In the genomic region with DNA sequence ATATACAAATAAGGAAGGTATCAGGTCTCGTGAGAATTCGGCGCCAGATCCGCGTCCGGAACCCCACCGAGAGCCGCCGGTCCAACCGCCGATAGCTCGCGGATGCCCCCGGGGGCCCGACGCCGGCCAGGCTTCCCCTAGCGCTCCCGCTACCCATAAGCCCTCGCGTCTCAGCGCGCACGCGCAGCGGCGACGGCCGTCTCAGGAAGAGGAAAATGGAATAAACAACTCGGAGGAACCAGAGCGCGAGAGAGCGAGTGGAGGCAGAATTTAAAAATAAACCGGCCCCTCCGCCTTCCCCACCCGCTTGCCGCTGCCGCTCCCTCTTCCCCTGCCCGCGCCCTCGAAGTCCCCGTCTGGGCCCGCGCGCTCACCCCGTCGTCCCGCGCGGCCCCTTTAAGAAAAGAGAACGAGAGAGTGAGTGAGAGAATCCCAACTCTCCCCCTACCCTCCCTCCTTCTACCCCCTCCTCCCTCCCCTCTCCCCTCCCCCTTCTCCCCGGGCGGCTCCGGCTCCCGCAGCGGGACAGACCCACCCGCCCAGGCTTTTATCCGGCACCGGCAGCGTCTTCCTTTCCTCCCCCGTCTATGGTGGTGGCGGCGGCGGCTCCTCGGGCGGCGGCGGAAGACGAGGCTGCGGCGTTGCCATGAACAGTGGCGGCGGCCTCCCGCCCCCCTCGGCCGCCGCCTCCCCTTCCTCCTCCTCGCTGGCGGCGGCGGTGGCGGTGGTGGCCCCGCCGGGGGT, we compare ENCODE assay signal across 1 cellular context.
TF ChIP-seq lines count a peak whose summit lies in the region.

A gene with protein sequence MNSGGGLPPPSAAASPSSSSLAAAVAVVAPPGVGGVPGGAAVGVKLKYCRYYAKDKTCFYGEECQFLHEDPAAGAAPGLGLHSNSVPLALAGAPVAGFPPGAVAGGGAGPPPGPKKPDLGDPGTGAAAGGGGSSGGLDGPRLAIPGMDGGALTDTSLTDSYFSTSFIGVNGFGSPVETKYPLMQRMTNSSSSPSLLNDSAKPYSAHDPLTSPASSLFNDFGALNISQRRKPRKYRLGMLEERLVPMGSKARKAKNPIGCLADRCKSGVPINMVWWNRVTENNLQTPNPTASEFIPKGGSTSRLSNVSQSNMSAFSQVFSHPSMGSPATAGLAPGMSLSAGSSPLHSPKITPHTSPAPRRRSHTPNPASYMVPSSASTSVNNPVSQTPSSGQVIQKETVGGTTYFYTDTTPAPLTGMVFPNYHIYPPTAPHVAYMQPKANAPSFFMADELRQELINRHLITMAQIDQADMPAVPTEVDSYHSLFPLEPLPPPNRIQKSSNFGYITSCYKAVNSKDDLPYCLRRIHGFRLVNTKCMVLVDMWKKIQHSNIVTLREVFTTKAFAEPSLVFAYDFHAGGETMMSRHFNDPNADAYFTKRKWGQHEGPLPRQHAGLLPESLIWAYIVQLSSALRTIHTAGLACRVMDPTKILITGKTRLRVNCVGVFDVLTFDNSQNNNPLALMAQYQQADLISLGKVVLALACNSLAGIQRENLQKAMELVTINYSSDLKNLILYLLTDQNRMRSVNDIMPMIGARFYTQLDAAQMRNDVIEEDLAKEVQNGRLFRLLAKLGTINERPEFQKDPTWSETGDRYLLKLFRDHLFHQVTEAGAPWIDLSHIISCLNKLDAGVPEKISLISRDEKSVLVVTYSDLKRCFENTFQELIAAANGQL (plus strand): TSS at position 534 of the 744 bp plus-strand sequence. CDS start 113 bp downstream, at position 647.

TF ChIP-seq in GM12878, 131 proteins besides CTCF, POLR2A, EP300 and RAD21 (continued from another document):
- TF ChIP-seq ETV6 (conservative IDR thresholded peaks at IDR 0.05 in 1 of 2, IDR thresholded peaks at IDR 0.05 in 1 of 2; ENCODE audit: borderline replicate concordance in 1 of 2, low read depth in 1 of 2) (no peak; a peak in 1 of 4 replicates), SP1 (IDR thresholded peaks at IDR 0.05; ENCODE audit: low read depth, low read length) (no peak), KAT2A (conservative IDR thresholded peaks at IDR 0.05; ENCODE audit: control insufficient read depth, low read depth, low read length) (no peak), CBX3 (IDR thresholded peaks at IDR 0.05; ENCODE audit: borderline replicate concordance, low read depth) (no peak), RELA (IDR thresholded peaks at IDR 0.05; ENCODE audit: borderline replicate concordance, partially characterized antibody) (no peak), SMC3 (IDR thresholded peaks at IDR 0.05; ENCODE audit: borderline replicate concordance, low read length) (peak; percentile 25; the same call in 1 of the 2 replicates), TCF7 (IDR thresholded peaks at IDR 0.05; ENCODE audit: borderline replicate concordance) (no peak), ASH2L (IDR thresholded peaks at IDR 0.05; ENCODE audit: borderline replicate concordance, low read depth) (no peak; the same call in 1 of the 2 replicates), NR2C2 (IDR thresholded peaks at IDR 0.05; ENCODE audit: borderline replicate concordance, control insufficient read depth, insufficient read length, low read depth) (no peak), HDAC2 (IDR thresholded peaks at IDR 0.05) (no peak), RFX5 (IDR thresholded peaks at IDR 0.05; ENCODE audit: low read depth, low read length) (no peak), STAT3 (IDR thresholded peaks at IDR 0.05; ENCODE audit: low read depth, low read length) (no peak), MTA2 (IDR thresholded peaks at IDR 0.05; ENCODE audit: low read depth) (no peak), NFYA (IDR thresholded peaks at IDR 0.05; ENCODE audit: borderline replicate concordance, low read depth, low read length) (no peak), ATF7 (IDR thresholded peaks at IDR 0.05; ENCODE audit: low read depth) (no peak), BRCA1 (IDR thresholded peaks at IDR 0.05; ENCODE audit: low read depth, low read length) (no peak), CHD4 (IDR thresholded peaks at IDR 0.05) (no peak), MEF2A (IDR thresholded peaks at IDR 0.05; ENCODE audit: insufficient read depth, low read depth, low read length) (no peak), TARDBP (IDR thresholded peaks at IDR 0.05; ENCODE audit: borderline replicate concordance) (no peak), ZNF622 (IDR thresholded peaks at IDR 0.05) (no peak), KLF5 (IDR thresholded peaks at IDR 0.05; ENCODE audit: partially characterized antibody) (no peak), LARP7 (IDR thresholded peaks at IDR 0.05) (no peak), TCF12 (IDR thresholded peaks at IDR 0.05; ENCODE audit: low read depth, low read length) (peak; percentile 51; the same call in 1 of the 2 replicates)
- TF ChIP-seq, protein P1, sequence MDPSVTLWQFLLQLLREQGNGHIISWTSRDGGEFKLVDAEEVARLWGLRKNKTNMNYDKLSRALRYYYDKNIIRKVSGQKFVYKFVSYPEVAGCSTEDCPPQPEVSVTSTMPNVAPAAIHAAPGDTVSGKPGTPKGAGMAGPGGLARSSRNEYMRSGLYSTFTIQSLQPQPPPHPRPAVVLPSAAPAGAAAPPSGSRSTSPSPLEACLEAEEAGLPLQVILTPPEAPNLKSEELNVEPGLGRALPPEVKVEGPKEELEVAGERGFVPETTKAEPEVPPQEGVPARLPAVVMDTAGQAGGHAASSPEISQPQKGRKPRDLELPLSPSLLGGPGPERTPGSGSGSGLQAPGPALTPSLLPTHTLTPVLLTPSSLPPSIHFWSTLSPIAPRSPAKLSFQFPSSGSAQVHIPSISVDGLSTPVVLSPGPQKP (IDR thresholded peaks at IDR 0.05; ENCODE audit: low read depth, low read length) = no peak
- TF ChIP-seq, protein P2, sequence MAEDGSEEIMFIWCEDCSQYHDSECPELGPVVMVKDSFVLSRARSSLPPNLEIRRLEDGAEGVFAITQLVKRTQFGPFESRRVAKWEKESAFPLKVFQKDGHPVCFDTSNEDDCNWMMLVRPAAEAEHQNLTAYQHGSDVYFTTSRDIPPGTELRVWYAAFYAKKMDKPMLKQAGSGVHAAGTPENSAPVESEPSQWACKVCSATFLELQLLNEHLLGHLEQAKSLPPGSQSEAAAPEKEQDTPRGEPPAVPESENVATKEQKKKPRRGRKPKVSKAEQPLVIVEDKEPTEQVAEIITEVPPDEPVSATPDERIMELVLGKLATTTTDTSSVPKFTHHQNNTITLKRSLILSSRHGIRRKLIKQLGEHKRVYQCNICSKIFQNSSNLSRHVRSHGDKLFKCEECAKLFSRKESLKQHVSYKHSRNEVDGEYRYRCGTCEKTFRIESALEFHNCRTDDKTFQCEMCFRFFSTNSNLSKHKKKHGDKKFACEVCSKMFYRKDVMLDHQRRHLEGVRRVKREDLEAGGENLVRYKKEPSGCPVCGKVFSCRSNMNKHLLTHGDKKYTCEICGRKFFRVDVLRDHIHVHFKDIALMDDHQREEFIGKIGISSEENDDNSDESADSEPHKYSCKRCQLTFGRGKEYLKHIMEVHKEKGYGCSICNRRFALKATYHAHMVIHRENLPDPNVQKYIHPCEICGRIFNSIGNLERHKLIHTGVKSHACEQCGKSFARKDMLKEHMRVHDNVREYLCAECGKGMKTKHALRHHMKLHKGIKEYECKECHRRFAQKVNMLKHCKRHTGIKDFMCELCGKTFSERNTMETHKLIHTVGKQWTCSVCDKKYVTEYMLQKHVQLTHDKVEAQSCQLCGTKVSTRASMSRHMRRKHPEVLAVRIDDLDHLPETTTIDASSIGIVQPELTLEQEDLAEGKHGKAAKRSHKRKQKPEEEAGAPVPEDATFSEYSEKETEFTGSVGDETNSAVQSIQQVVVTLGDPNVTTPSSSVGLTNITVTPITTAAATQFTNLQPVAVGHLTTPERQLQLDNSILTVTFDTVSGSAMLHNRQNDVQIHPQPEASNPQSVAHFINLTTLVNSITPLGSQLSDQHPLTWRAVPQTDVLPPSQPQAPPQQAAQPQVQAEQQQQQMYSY (CRISPR knock-in tag; IDR thresholded peaks at IDR 0.05) = no peak
- TF ChIP-seq, protein P3, sequence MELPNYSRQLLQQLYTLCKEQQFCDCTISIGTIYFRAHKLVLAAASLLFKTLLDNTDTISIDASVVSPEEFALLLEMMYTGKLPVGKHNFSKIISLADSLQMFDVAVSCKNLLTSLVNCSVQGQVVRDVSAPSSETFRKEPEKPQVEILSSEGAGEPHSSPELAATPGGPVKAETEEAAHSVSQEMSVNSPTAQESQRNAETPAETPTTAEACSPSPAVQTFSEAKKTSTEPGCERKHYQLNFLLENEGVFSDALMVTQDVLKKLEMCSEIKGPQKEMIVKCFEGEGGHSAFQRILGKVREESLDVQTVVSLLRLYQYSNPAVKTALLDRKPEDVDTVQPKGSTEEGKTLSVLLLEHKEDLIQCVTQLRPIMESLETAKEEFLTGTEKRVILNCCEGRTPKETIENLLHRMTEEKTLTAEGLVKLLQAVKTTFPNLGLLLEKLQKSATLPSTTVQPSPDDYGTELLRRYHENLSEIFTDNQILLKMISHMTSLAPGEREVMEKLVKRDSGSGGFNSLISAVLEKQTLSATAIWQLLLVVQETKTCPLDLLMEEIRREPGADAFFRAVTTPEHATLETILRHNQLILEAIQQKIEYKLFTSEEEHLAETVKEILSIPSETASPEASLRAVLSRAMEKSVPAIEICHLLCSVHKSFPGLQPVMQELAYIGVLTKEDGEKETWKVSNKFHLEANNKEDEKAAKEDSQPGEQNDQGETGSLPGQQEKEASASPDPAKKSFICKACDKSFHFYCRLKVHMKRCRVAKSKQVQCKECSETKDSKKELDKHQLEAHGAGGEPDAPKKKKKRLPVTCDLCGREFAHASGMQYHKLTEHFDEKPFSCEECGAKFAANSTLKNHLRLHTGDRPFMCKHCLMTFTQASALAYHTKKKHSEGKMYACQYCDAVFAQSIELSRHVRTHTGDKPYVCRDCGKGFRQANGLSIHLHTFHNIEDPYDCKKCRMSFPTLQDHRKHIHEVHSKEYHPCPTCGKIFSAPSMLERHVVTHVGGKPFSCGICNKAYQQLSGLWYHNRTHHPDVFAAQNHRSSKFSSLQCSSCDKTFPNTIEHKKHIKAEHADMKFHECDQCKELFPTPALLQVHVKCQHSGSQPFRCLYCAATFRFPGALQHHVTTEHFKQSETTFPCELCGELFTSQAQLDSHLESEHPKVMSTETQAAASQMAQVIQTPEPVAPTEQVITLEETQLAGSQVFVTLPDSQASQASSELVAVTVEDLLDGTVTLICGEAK (IDR thresholded peaks at IDR 0.05; ENCODE audit: borderline replicate concordance) = no peak
- TF ChIP-seq, protein P4, sequence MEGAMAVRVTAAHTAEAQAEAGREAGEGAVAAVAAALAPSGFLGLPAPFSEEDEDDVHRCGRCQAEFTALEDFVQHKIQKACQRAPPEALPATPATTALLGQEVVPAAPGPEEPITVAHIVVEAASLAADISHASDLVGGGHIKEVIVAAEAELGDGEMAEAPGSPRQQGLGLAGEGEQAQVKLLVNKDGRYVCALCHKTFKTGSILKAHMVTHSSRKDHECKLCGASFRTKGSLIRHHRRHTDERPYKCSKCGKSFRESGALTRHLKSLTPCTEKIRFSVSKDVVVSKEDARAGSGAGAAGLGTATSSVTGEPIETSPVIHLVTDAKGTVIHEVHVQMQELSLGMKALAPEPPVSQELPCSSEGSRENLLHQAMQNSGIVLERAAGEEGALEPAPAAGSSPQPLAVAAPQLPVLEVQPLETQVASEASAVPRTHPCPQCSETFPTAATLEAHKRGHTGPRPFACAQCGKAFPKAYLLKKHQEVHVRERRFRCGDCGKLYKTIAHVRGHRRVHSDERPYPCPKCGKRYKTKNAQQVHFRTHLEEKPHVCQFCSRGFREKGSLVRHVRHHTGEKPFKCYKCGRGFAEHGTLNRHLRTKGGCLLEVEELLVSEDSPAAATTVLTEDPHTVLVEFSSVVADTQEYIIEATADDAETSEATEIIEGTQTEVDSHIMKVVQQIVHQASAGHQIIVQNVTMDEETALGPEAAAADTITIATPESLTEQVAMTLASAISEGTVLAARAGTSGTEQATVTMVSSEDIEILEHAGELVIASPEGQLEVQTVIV (IDR thresholded peaks at IDR 0.05; ENCODE audit: borderline replicate concordance, partially characterized antibody) = no peak
- TF ChIP-seq, protein P5, sequence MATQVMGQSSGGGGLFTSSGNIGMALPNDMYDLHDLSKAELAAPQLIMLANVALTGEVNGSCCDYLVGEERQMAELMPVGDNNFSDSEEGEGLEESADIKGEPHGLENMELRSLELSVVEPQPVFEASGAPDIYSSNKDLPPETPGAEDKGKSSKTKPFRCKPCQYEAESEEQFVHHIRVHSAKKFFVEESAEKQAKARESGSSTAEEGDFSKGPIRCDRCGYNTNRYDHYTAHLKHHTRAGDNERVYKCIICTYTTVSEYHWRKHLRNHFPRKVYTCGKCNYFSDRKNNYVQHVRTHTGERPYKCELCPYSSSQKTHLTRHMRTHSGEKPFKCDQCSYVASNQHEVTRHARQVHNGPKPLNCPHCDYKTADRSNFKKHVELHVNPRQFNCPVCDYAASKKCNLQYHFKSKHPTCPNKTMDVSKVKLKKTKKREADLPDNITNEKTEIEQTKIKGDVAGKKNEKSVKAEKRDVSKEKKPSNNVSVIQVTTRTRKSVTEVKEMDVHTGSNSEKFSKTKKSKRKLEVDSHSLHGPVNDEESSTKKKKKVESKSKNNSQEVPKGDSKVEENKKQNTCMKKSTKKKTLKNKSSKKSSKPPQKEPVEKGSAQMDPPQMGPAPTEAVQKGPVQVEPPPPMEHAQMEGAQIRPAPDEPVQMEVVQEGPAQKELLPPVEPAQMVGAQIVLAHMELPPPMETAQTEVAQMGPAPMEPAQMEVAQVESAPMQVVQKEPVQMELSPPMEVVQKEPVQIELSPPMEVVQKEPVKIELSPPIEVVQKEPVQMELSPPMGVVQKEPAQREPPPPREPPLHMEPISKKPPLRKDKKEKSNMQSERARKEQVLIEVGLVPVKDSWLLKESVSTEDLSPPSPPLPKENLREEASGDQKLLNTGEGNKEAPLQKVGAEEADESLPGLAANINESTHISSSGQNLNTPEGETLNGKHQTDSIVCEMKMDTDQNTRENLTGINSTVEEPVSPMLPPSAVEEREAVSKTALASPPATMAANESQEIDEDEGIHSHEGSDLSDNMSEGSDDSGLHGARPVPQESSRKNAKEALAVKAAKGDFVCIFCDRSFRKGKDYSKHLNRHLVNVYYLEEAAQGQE (IDR thresholded peaks at IDR 0.05; ENCODE audit: low read depth, low read length) = no peak
- TF ChIP-seq, protein P6, sequence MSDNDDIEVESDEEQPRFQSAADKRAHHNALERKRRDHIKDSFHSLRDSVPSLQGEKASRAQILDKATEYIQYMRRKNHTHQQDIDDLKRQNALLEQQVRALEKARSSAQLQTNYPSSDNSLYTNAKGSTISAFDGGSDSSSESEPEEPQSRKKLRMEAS (IDR thresholded peaks at IDR 0.05; ENCODE audit: low read depth, low read length) = no peak
- TF ChIP-seq, protein P7, sequence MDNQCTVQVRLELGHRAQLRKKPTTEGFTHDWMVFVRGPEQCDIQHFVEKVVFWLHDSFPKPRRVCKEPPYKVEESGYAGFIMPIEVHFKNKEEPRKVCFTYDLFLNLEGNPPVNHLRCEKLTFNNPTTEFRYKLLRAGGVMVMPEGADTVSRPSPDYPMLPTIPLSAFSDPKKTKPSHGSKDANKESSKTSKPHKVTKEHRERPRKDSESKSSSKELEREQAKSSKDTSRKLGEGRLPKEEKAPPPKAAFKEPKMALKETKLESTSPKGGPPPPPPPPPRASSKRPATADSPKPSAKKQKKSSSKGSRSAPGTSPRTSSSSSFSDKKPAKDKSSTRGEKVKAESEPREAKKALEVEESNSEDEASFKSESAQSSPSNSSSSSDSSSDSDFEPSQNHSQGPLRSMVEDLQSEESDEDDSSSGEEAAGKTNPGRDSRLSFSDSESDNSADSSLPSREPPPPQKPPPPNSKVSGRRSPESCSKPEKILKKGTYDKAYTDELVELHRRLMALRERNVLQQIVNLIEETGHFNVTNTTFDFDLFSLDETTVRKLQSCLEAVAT (IDR thresholded peaks at IDR 0.05) = no peak
